In the genomic region with DNA sequence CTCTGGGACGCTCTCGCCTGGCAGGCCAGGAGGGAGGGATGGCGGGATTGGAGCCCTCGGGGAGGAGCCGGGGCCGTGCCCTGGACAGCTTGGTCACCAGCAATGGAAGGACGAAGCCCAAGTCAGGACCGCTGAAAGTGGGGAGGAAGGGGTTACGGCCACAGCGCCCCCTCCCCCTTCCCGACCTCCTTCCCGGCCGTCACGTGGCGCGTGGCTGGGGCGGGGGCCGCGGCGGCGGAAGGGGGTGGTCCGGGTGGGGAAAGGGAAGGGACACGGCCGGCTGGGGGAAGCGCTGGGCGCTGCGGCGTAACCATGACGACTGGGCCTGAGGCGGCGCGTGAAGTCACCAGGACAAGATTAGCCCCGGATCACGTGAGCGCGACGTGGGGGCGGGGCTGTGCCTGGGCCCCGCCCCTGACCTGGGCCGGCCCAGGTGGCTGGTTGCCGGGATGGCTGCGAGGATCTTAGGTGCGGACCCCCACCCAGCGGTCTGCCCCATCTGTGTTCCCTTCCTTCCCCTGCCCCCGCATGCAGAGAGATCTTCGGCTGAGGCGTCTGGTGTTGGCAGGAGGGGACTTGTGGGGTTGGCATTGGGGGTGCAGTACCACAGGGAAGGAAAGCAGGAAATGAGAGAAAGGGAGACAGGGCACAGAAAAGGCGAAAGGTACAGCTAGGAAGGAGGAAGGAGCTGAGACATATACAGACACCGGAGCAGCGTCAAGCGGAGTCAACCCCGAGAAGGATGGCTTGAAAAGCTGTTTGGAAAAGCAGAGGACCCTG, we compare ENCODE assay signal across 1 cellular context.
TF ChIP-seq lines count a peak whose summit lies in the region.

No MANE protein-coding gene starts in this region.

TF ChIP-seq in K562, 482 proteins besides CTCF, POLR2A, EP300 and RAD21 (continued from another document):
- TF ChIP-seq, protein P1, sequence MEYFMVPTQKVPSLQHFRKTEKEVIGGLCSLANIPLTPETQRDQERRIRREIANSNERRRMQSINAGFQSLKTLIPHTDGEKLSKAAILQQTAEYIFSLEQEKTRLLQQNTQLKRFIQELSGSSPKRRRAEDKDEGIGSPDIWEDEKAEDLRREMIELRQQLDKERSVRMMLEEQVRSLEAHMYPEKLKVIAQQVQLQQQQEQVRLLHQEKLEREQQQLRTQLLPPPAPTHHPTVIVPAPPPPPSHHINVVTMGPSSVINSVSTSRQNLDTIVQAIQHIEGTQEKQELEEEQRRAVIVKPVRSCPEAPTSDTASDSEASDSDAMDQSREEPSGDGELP (CRISPR knock-in tag; IDR thresholded peaks at IDR 0.05; ENCODE audit: borderline replicate concordance) = peak; percentile 65; the same call in 1 of the 2 replicates
- TF ChIP-seq RFX1 (IDR thresholded peaks at IDR 0.05) (peak; percentile 97), MAZ (CRISPR knock-in tag; conservative IDR thresholded peaks at IDR 0.05 in 1 of 2, IDR thresholded peaks at IDR 0.05 in 1 of 2) (peak in 1 of 2 experiments; percentile 29; a peak in 1 of 4 replicates), OTX1 (CRISPR knock-in tag; IDR thresholded peaks at IDR 0.05) (no peak), FOXM1 (IDR thresholded peaks at IDR 0.05; ENCODE audit: low read depth) (no peak), FOXM1 (CRISPR knock-in tag; IDR thresholded peaks at IDR 0.05; ENCODE audit: low read depth) (no peak), ZNF584 (CRISPR knock-in tag; IDR thresholded peaks at IDR 0.05; ENCODE audit: low read depth) (no peak), ATF1 (CRISPR knock-in tag; IDR thresholded peaks at IDR 0.05) (0 out of 2 replicates have a peak, but pooled peaks have one; percentile 25), ATF1 (tag; IDR thresholded peaks at IDR 0.05) (peak; percentile 53; the same call in 1 of the 2 replicates), ZNF589 (CRISPR knock-in tag; IDR thresholded peaks at IDR 0.05; ENCODE audit: low read depth) (no peak), MTA3 (IDR thresholded peaks at IDR 0.05; ENCODE audit: borderline replicate concordance) (peak; percentile 48; the same call in 1 of the 2 replicates)
- TF ChIP-seq, protein P2, sequence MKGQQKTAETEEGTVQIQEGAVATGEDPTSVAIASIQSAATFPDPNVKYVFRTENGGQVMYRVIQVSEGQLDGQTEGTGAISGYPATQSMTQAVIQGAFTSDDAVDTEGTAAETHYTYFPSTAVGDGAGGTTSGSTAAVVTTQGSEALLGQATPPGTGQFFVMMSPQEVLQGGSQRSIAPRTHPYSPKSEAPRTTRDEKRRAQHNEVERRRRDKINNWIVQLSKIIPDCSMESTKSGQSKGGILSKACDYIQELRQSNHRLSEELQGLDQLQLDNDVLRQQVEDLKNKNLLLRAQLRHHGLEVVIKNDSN (CRISPR knock-in tag; IDR thresholded peaks at IDR 0.05) = peak; percentile 95
- TF ChIP-seq, protein P3, sequence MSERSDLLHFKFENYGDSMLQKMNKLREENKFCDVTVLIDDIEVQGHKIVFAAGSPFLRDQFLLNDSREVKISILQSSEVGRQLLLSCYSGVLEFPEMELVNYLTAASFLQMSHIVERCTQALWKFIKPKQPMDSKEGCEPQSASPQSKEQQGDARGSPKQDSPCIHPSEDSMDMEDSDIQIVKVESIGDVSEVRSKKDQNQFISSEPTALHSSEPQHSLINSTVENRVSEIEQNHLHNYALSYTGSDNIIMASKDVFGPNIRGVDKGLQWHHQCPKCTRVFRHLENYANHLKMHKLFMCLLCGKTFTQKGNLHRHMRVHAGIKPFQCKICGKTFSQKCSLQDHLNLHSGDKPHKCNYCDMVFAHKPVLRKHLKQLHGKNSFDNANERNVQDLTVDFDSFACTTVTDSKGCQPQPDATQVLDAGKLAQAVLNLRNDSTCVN (CRISPR knock-in tag; IDR thresholded peaks at IDR 0.05) = 0 out of 2 replicates have a peak, but pooled peaks have one; percentile 59
- TF ChIP-seq, protein P4, sequence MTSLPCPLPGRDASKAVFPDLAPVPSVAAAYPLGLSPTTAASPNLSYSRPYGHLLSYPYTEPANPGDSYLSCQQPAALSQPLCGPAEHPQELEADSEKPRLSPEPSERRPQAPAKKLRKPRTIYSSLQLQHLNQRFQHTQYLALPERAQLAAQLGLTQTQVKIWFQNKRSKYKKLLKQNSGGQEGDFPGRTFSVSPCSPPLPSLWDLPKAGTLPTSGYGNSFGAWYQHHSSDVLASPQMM (CRISPR knock-in tag; IDR thresholded peaks at IDR 0.05) = no peak
- TF ChIP-seq, protein P5, sequence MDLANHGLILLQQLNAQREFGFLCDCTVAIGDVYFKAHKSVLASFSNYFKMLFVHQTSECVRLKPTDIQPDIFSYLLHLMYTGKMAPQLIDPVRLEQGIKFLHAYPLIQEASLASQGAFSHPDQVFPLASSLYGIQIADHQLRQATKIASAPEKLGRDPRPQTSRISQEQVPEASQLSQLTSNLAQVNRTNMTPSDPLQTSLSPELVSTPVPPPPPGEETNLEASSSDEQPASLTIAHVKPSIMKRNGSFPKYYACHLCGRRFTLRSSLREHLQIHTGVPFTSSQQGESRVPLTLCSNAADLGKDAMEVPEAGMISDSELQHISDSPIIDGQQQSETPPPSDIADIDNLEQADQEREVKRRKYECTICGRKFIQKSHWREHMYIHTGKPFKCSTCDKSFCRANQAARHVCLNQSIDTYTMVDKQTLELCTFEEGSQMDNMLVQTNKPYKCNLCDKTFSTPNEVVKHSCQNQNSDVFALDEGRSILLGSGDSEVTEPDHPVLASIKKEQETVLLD (IDR thresholded peaks at IDR 0.05) = no peak
